ENCODE assay signal across 8 cellular contexts in the genomic region with DNA sequence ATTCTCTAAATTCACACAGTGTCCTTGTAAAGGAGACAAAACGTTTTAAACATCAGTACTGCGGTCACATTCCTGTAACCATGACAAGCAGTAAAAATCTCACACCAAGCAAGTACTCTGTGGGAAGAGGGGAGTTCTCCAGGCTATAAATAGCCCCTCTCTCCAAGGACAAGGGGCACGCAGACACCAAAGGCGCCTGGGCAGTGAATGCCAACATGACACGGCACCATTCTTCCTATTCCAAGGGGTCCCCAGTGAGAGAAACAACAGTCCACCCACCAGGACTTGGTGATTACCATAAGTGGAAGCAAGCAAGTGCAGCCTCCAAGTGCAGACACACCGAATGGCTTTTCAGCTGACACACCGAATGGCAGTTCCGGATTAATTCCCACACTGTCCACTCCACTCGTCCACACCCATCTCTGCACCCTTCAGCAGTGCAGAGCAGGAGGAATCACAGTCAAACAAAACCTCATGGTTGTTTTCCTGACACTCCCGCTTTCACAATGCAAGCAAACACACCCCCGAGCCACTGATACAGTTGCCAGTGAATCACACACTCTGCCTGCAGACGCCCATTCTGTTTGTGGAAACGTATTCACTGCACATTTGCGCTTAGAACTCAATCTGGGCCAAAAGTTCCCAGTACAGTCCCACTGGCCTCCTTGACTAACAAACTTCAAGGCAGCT. TPM values are rescaled to one million over a fixed set of nuclear protein-coding genes. Genes with fewer than 3 reads are reported as not detected.
DNase-seq lines count a peak whose midpoint lies in the region; ATAC-seq and TF ChIP-seq lines count a peak whose summit lies in the region.

No MANE protein-coding gene starts in this region.

- no peaks in the 10 kb centered on the region for H3K9me3 Mint-ChIP-seq in endothelial cell (ENCODE audit: unreplicated experiment)

- intact Hi-C loops in mucosa of descending colon (cut with DNase I, micrococcal nuclease) = no loop called here

- no peaks in the 10 kb centered on the region for H3K9me3 ChIP-seq in mucosa of descending colon

- peaks cover 15% of the 10 kb centered on the region for H3K27me3 Mint-ChIP-seq in endothelial cell (ENCODE audit: unreplicated experiment)

- H3K4me3 ChIP-seq in mucosa of descending colon = no peak overlapping the region

- H3K27ac Mint-ChIP-seq in endothelial cell (ENCODE audit: unreplicated experiment) = peak overlapping the region; percentile 77

- peak; percentile 100 for DNase-seq in NK-92 (lab: John Stamatoyannopoulos, UW; ENCODE audit: unreplicated experiment)
- no peak for DNase-seq in NK-92 treated with Interleukin-12 subunit alpha and Interleukin-12 subunit beta, amount 100 ng/mL, for 24 hours (lab: John Stamatoyannopoulos, UW)
- peak; percentile 80 for DNase-seq in SW480 (ENCODE audit: low spot score)
- no peak for DNase-seq in endothelial cell (ENCODE audit: low spot score)
- peak; percentile 63 to 76 (median 67) for DNase-seq in mucosa of descending colon
- DNase-seq in ureter (ENCODE audit: low spot score) = peak; percentile 65
- no peak for DNase-seq in DMS79 treated with DMSO at 0.1 percent for 48 hours (lab: John Stamatoyannopoulos, UW)
- no peak for DNase-seq in NCI-H774 (lab: John Stamatoyannopoulos, UW)

- peak overlapping the region; percentile 97 for H3K4me3 Mint-ChIP-seq in endothelial cell (ENCODE audit: unreplicated experiment)

- H3K36me3 Mint-ChIP-seq in endothelial cell (ENCODE audit: low read depth, unreplicated experiment) = peaks cover 4% of the 10 kb centered on the region

- peak; percentile 57 for ATAC-seq in mucosa of descending colon

- peaks cover 53% of the 10 kb centered on the region for H3K4me1 Mint-ChIP-seq in endothelial cell (ENCODE audit: unreplicated experiment)

- no peak for TF ChIP-seq CTCF in endothelial cell (IDR thresholded peaks at IDR 0.05; ENCODE audit: unreplicated experiment)
- TF ChIP-seq CTCF in mucosa of descending colon (IDR thresholded peaks at IDR 0.05) = no peak

- no peaks in the 10 kb centered on the region for H3K36me3 ChIP-seq in mucosa of descending colon (ENCODE audit: low read depth)

- peaks cover 48% of the 10 kb centered on the region for H3K4me1 ChIP-seq in mucosa of descending colon (ENCODE audit: low read depth)

RNA-seq across cellular contexts. Expression of gene PTTG1IP, which starts 1.8 kb away (rescaled TPM):
- total RNA-seq in endothelial cell (ENCODE audit: unreplicated experiment) = 223 TPM
- 100 to 1,000 TPM; 202 to 391 (median 286) TPM for total RNA-seq in mucosa of descending colon
- total RNA-seq in ureter = 181 TPM

RNA-seq across cellular contexts. Expression of gene ITGB2, which starts 49.0 kb away (rescaled TPM):
- 21.3 TPM for total RNA-seq in endothelial cell (ENCODE audit: unreplicated experiment)
- 10 to 100 TPM; 10.8 to 52.3 (median 51.1) TPM for total RNA-seq in mucosa of descending colon
- total RNA-seq in ureter = 35.7 TPM

RNA-seq across cellular contexts. Expression of gene SUMO3, which starts 53.9 kb away (rescaled TPM):
- 69.0 TPM for total RNA-seq in endothelial cell (ENCODE audit: unreplicated experiment)
- 10 to 100 TPM; 68.9 to 76.9 (median 69.4) TPM for total RNA-seq in mucosa of descending colon
- total RNA-seq in ureter = 73.4 TPM

Comparison
In these comparisons a context has a peak if more than half of its experiments do, and no peak if none do; other contexts are left out.
1. DNase-seq: peak in NK-92 (single experiment), SW480 (single experiment), mucosa of descending colon (3 of 3) and ureter (single experiment); none in NK-92 treated with Interleukin-12 subunit alpha and Interleukin-12 subunit beta, amount 100 ng/mL, for 24 hours (single experiment), endothelial cell (single experiment), DMS79 treated with DMSO at 0.1 percent for 48 hours (single experiment) and NCI-H774 (single experiment).